Comparison of ENCODE assay signal across 12 cellular contexts in the genomic region with DNA sequence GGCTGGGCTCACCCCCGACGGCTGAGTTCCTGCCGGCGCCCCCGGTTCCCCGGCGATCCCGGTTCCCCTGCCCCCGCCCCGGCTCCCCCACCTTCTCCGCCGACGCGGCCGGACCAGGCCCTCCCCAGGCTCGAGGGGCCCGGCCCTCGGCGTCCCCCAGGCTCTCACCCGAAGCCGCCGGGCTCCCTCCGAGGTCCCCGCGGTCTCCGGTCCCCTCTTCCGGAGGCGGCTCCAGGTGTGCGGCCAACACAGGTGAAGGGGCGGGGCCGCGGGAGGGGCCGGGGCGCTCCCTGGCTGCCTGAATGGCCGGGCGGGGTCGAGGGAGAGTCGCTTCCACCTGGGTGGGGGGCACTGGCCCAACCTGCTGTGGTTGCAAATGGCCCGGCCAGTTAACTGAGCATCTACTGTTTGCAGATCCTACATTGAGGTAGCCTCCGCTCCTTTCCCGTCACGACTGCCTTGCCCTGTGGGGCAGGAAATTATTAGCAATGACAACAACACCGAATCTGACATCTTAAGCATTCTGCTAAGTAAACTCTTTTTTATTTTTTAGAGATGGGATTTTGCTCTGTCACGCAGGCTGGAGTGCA. TPM values are rescaled to one million over a fixed set of nuclear protein-coding genes. Genes with fewer than 3 reads are reported as not detected.
A peak's percentile ranks its signal among the peaks of the same experiment; 100 is the strongest.
DNase-seq lines count a peak whose midpoint lies in the region; ATAC-seq and TF ChIP-seq lines count a peak whose summit lies in the region.
"Had no signal": no experiment of that assay in that cellular context is flagged by ENCODE, and none has a peak within 500 bp of the region (broad histone marks: within the 10 kb centered on the region; RNA-seq: fewer than 3 reads in every experiment).

A gene with protein sequence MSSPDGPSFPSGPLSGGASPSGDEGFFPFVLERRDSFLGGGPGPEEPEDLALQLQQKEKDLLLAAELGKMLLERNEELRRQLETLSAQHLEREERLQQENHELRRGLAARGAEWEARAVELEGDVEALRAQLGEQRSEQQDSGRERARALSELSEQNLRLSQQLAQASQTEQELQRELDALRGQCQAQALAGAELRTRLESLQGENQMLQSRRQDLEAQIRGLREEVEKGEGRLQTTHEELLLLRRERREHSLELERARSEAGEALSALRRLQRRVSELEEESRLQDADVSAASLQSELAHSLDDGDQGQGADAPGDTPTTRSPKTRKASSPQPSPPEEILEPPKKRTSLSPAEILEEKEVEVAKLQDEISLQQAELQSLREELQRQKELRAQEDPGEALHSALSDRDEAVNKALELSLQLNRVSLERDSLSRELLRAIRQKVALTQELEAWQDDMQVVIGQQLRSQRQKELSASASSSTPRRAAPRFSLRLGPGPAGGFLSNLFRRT (minus strand): TSS at position 219 of the 590 bp plus-strand sequence. CDS start 1,448 bp downstream, outside the sequence.

- H3K9me3 Mint-ChIP-seq in stimulated activated effector memory CD8-positive, alpha-beta T cell treated with anti-CD3 and anti-CD28 coated beads, Interleukin-12 subunit alpha, Interleukin-12 subunit beta, amount 100 ng/mL, for 72 hours, result no peaks in the 10 kb centered on the region

- H2AFZ ChIP-seq in SK-N-SH (ENCODE audit: low read depth) (no peak within 1 kb of the TSS), PC-9 (peak within 1 kb of the TSS; percentile 82)

- no peak within 1 kb of the TSS for H3K4me3 ChIP-seq in SK-N-SH (ENCODE audit: low read depth in 2 of 2, low read length in 1 of 2)
- H3K4me3 ChIP-seq in PC-9, result peak within 1 kb of the TSS; percentile 92
- peak within 1 kb of the TSS; percentile 59; the same call in 1 of the 2 replicates for H3K4me3 ChIP-seq in iPS-18c (ENCODE audit: insufficient read depth, low read depth, low read length)
- H3K4me3 ChIP-seq: SJSA1 had no signal

- no TSS peak for BruUV-seq in PC-9 (replicated peaks; lab: Mats Ljungman, UMichigan)

- H3K4me3 Mint-ChIP-seq in stimulated activated effector memory CD8-positive, alpha-beta T cell treated with anti-CD3 and anti-CD28 coated beads, Interleukin-12 subunit alpha, Interleukin-12 subunit beta, amount 100 ng/mL, for 72 hours, result peak within 1 kb of the TSS; percentile 30

- no peaks in the 10 kb centered on the region for H3K36me3 Mint-ChIP-seq in stimulated activated effector memory CD8-positive, alpha-beta T cell treated with anti-CD3 and anti-CD28 coated beads, Interleukin-12 subunit alpha, Interleukin-12 subunit beta, amount 100 ng/mL, for 72 hours

- no peaks in the 10 kb centered on the region for H3K9me3 ChIP-seq in SK-N-SH
- no peaks in the 10 kb centered on the region for H3K9me3 ChIP-seq in PC-9 (ENCODE audit: insufficient read depth, low read depth)
- H3K9me3 ChIP-seq in iPS-18c (ENCODE audit: control insufficient read depth, insufficient read depth, low read length), result no peaks in the 10 kb centered on the region
- H3K9me3 ChIP-seq: heart left ventricle, SJSA1 had no signal

- 22% methylated on average over 11 of the region's 44 CpGs for WGBS in SK-N-SH (ENCODE audit: low lambda C conversion rate)

- DNase-seq in SK-N-SH (no peak), PC-9 (peak in 1 of 2 experiments; percentile 73)
- DNase-seq in stimulated activated effector memory CD8-positive, alpha-beta T cell treated with anti-CD3 and anti-CD28 coated beads, Interleukin-12 subunit alpha, Interleukin-12 subunit beta, amount 100 ng/mL, for 72 hours (ENCODE audit: low spot score in 2 of 2), result no peak
- no peak for DNase-seq in stimulated activated CD4-positive, alpha-beta T cell treated with anti-CD3 and anti-CD28 coated beads, Interleukin-2, amount 100 ng/mL, for 48 hours
- DNase-seq: central memory CD4-positive, alpha-beta T cell; heart left ventricle; NCI-H1436 had no signal

- H3K79me2 ChIP-seq in SK-N-SH (ENCODE audit: insufficient read depth) (no peaks in the 10 kb centered on the region), PC-9 (ENCODE audit: low read depth) (peaks cover 17% of the 10 kb centered on the region)

- POLR2A ChIA-PET in SK-N-SH (lab: Yijun Ruan, JAX), result no interaction called here
- POLR2A ChIA-PET in PC-9 (lab: Charles Lee; ENCODE audit: unreplicated experiment), result no interaction called here

- H3K27me3 ChIP-seq in SK-N-SH (ENCODE audit: insufficient read depth) (peaks cover 93% of the 10 kb centered on the region), PC-9 (ENCODE audit: insufficient read depth, low read depth) (no peaks in the 10 kb centered on the region)

- H3K9me2 ChIP-seq in SK-N-SH, result no peaks in the 10 kb centered on the region
- H3K9me2 ChIP-seq in PC-9 (ENCODE audit: insufficient read depth), result no peaks in the 10 kb centered on the region

- ATAC-seq in SK-N-SH treated with all-trans-retinoic acid at 6 μM for 48 hours, result no peak
- ATAC-seq in stimulated activated effector memory CD8-positive, alpha-beta T cell treated with anti-CD3 and anti-CD28 coated beads, Interleukin-12 subunit alpha, Interleukin-12 subunit beta, amount 100 ng/mL, for 72 hours, result no peak
- ATAC-seq in GM19395 (IDR thresholded peaks at IDR 0.05; ENCODE audit: unreplicated experiment), result no peak
- ATAC-seq in GM21786 (IDR thresholded peaks at IDR 0.05; ENCODE audit: unreplicated experiment), result no peak

- CTCF ChIA-PET in SK-N-SH (lab: Yijun Ruan, JAX) (no interaction called here), PC-9 (lab: Charles Lee) (no interaction called here)

- no peaks in the 10 kb centered on the region for H3K4me1 ChIP-seq in SK-N-SH (ENCODE audit: control insufficient read depth in 1 of 2, insufficient read depth in 2 of 2, low read depth in 1 of 2, low read length in 1 of 2)
- peaks cover 45% of the 10 kb centered on the region for H3K4me1 ChIP-seq in PC-9 (replicated peaks; ENCODE audit: insufficient read depth)
- H3K4me1 ChIP-seq: SJSA1 had no signal

- H3K4me2 ChIP-seq in SK-N-SH (peak within 1 kb of the TSS; percentile 55; the same call in 1 of the 2 replicates), PC-9 (peak within 1 kb of the TSS; percentile 87)

- H3K9ac ChIP-seq in SK-N-SH, result no peak within 1 kb of the TSS

- TF ChIP-seq RAD21 in SK-N-SH (IDR thresholded peaks at IDR 0.05; ENCODE audit: low read length), result no peak

- H3F3A ChIP-seq in SK-N-SH (replicated peaks; ENCODE audit: insufficient read depth) (no peaks in the 10 kb centered on the region), PC-9 (ENCODE audit: insufficient read depth, low read depth) (peaks cover 39% of the 10 kb centered on the region)

- TF ChIP-seq EP300 in SK-N-SH (IDR thresholded peaks at IDR 0.05; ENCODE audit: borderline replicate concordance in 1 of 2, low read depth in 1 of 2, low read length in 1 of 2), result no peak

- H3K27ac ChIP-seq in SK-N-SH (ENCODE audit: low read depth in 2 of 2, low read length in 1 of 2) (no peak within 1 kb of the TSS), PC-9 (no peak within 1 kb of the TSS; the same call in 1 of the 2 replicates)
- H3K27ac ChIP-seq: heart left ventricle, SJSA1 had no signal

- H4K20me1 ChIP-seq in SK-N-SH (ENCODE audit: insufficient read depth) (no peaks in the 10 kb centered on the region; the same call in 1 of the 2 replicates), PC-9 (ENCODE audit: insufficient read depth) (peaks cover 11% of the 10 kb centered on the region; the same call in 1 of the 2 replicates)

- intact Hi-C loops in PC-9 (cut with micrococcal nuclease; ENCODE audit: unreplicated experiment), result loop anchor here (1.0 kb wide), 1 partner anchor 21 kb away; no protein-coding TSS in a partner anchor

- peak within 1 kb of the TSS; percentile 45 for H3K27ac Mint-ChIP-seq in stimulated activated effector memory CD8-positive, alpha-beta T cell treated with anti-CD3 and anti-CD28 coated beads, Interleukin-12 subunit alpha, Interleukin-12 subunit beta, amount 100 ng/mL, for 72 hours

- peaks cover 17% of the 10 kb centered on the region for H3K4me1 Mint-ChIP-seq in stimulated activated effector memory CD8-positive, alpha-beta T cell treated with anti-CD3 and anti-CD28 coated beads, Interleukin-12 subunit alpha, Interleukin-12 subunit beta, amount 100 ng/mL, for 72 hours

- no peak for TF ChIP-seq CTCF in SK-N-SH (IDR thresholded peaks at IDR 0.05)
- no peak for TF ChIP-seq CTCF in PC-9 (conservative IDR thresholded peaks at IDR 0.05)

- no peaks in the 10 kb centered on the region for H3K36me3 ChIP-seq in SK-N-SH (replicated peaks in 1 of 2; ENCODE audit: control insufficient read depth in 1 of 2, insufficient read depth in 2 of 2, low read length in 1 of 2)
- H3K36me3 ChIP-seq in PC-9 (ENCODE audit: low read depth), result 0 out of 2 replicates have a peak, but pooled peaks cover 3% of the 10 kb centered on the region
- H3K36me3 ChIP-seq: heart left ventricle, SJSA1 had no signal

TF ChIP-seq in SK-N-SH, 30 proteins besides CTCF, POLR2A, EP300 and RAD21 (continues in another document):
- TF ChIP-seq ELF1 (IDR thresholded peaks at IDR 0.05) (no peak), EZH2phosphoT487 (IDR thresholded peaks at IDR 0.05; ENCODE audit: borderline replicate concordance, low read depth) (no peak), SMC3 (IDR thresholded peaks at IDR 0.05; ENCODE audit: low read depth, low read length) (no peak), GABPA (IDR thresholded peaks at IDR 0.05; ENCODE audit: low read depth) (no peak), NFIC (IDR thresholded peaks at IDR 0.05; ENCODE audit: borderline replicate concordance) (no peak), RXRA (IDR thresholded peaks at IDR 0.05; ENCODE audit: borderline replicate concordance, low read depth) (no peak), FOXM1 (IDR thresholded peaks at IDR 0.05; ENCODE audit: low read depth) (no peak)
- TF ChIP-seq, protein P1, sequence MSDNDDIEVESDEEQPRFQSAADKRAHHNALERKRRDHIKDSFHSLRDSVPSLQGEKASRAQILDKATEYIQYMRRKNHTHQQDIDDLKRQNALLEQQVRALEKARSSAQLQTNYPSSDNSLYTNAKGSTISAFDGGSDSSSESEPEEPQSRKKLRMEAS (IDR thresholded peaks at IDR 0.05; ENCODE audit: low read depth), result no peak

TF ChIP-seq in SK-N-SH treated with all-trans-retinoic acid at 6 μM for 48 hours, 23 proteins besides CTCF, POLR2A, EP300 and RAD21 (continues in another document):
- no peak for TF ChIP-seq ZC3H10 (CRISPR knock-in tag; IDR thresholded peaks at IDR 0.05)
- TF ChIP-seq ISL1 (CRISPR knock-in tag; IDR thresholded peaks at IDR 0.05), result no peak
- no peak for TF ChIP-seq ZFP3 (CRISPR knock-in tag; IDR thresholded peaks at IDR 0.05)
- no peak for TF ChIP-seq ZFP30 (CRISPR knock-in tag; IDR thresholded peaks at IDR 0.05)
- TF ChIP-seq CSDC2 (CRISPR knock-in tag; IDR thresholded peaks at IDR 0.05), result no peak
- TF ChIP-seq RARB (CRISPR knock-in tag; IDR thresholded peaks at IDR 0.05), result no peak

RNA-seq across cellular contexts. Expression of the gene that starts here (rescaled TPM):
- not detected in 2 replicates for polyA plus RNA-seq in SK-N-SH (2012; rRNA removed)
- polyA plus RNA-seq in SK-N-SH (2012; cell fraction: cytosol; rRNA removed), result 0.01 TPM in 1 of 2 replicates, not detected in the other
- polyA plus RNA-seq in SK-N-SH (2012; cell fraction: nucleus; rRNA removed), result not detected in 2 replicates
- 57.9 and 68.7 TPM in 2 replicates for total RNA-seq in PC-9 (2021)
- total RNA-seq: heart left ventricle, SJSA1 had no signal

Comparison
In these comparisons a context has a peak if more than half of its experiments do, and no peak if none do; other contexts are left out.
1. H3K4me3 ChIP-seq: peak in PC-9 (single experiment) and iPS-18c (single experiment); none in SK-N-SH (0 of 2).